12 cellular contexts compared by ENCODE assay signal in the genomic region with DNA sequence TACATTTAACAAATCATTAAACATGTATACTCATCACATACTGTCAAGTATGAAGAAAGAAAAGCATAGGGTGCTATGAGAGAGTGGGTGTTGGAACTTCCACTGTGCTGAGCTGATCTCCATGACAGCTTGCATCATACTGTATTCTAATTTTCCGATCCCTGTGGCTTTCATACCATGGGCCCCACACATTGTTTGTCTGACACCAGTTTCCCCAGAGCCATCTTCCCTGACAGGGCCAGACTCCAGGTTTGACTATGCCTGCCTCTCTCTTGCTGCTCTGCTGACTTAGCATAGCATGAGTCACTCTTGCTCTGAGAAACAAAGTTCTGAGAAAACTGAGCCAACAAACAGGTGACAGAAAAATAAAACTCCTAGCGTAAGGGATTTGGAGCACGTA. TPM values are rescaled to one million over a fixed set of nuclear protein-coding genes. Genes with fewer than 3 reads are reported as not detected.
A peak's percentile ranks its signal among the peaks of the same experiment; 100 is the strongest.
DNase-seq lines count a peak whose midpoint lies in the region; ATAC-seq and TF ChIP-seq lines count a peak whose summit lies in the region.
"Had no signal": no experiment of that assay in that cellular context is flagged by ENCODE, and none has a peak within 500 bp of the region (broad histone marks: within the 10 kb centered on the region; RNA-seq: fewer than 3 reads in every experiment).

No MANE protein-coding gene starts in this region.

- 70 to 85% (median 78%) methylated on average over 3 of the region's 3 CpGs for WGBS in spleen, 5 donors

- H3K36me3 ChIP-seq in gastrocnemius medialis = no peaks in the 10 kb centered on the region
- no peaks in the 10 kb centered on the region for H3K36me3 ChIP-seq in spleen
- H3K36me3 ChIP-seq: ascending aorta, heart left ventricle had no signal

- peaks cover 6% of the 10 kb centered on the region for H3K9me3 Mint-ChIP-seq in activated CD4-positive, alpha-beta T cell treated with anti-CD3 and anti-CD28 coated beads, Interleukin-2, amount 10 ng/mL, durations not matched to agents 24 days and 14 days

- peaks cover 19% of the 10 kb centered on the region for H3K4me1 Mint-ChIP-seq in activated CD4-positive, alpha-beta T cell treated with anti-CD3 and anti-CD28 coated beads, Interleukin-2, amount 10 ng/mL, durations not matched to agents 24 days and 14 days

- peak overlapping the region; percentile 91 for H3K27ac Mint-ChIP-seq in activated CD4-positive, alpha-beta T cell treated with anti-CD3 and anti-CD28 coated beads, Interleukin-2, amount 10 ng/mL, durations not matched to agents 24 days and 14 days

- no peak for TF ChIP-seq CTCF in gastrocnemius medialis (IDR thresholded peaks at IDR 0.05 in 4 of 5, conservative IDR thresholded peaks at IDR 0.05 in 1 of 5)
- no peak for TF ChIP-seq CTCF in spleen (IDR thresholded peaks at IDR 0.05 in 8 of 11, conservative IDR thresholded peaks at IDR 0.05 in 3 of 11)

- intact Hi-C loops in activated CD4-positive, alpha-beta T cell treated with anti-CD3 and anti-CD28 coated beads, Interleukin-2, amount 10 ng/mL, durations not matched to agents 24 days and 14 days (cut with micrococcal nuclease) = loop anchor here (1.0 to 5.0 kb wide), 8 partner anchors 44 to 411 kb away; a partner anchor contains a TSS
- intact Hi-C loops in gastrocnemius medialis (cut with DNase I; ENCODE audit: low total_unique reads) = no loop called here
- intact Hi-C loops in spleen (cut with DNase I; ENCODE audit: low total_unique reads) = no loop called here

- ATAC-seq in GM18868 (IDR thresholded peaks at IDR 0.05; ENCODE audit: unreplicated experiment) = peak; percentile 95
- ATAC-seq in HG02642 (IDR thresholded peaks at IDR 0.05; ENCODE audit: poor library complexity, unreplicated experiment) = peak; percentile 87
- ATAC-seq in gastrocnemius medialis = no peak
- ATAC-seq: heart left ventricle had no signal

- H3K4me1 ChIP-seq in gastrocnemius medialis = no peaks in the 10 kb centered on the region
- no peaks in the 10 kb centered on the region for H3K4me1 ChIP-seq in spleen
- H3K4me1 ChIP-seq: ascending aorta, heart left ventricle had no signal

- in situ Hi-C loops in gastrocnemius medialis (cut with MboI; ENCODE audit: low sequenced_read_pairs in 4 of 4) = no loop called here

- peaks cover 2% of the 10 kb centered on the region for H3K36me3 Mint-ChIP-seq in activated CD4-positive, alpha-beta T cell treated with anti-CD3 and anti-CD28 coated beads, Interleukin-2, amount 10 ng/mL, durations not matched to agents 24 days and 14 days (ENCODE audit: low read depth)

- H3K4me3 ChIP-seq in gastrocnemius medialis (no peak overlapping the region), spleen (no peak overlapping the region)
- H3K4me3 ChIP-seq: ascending aorta, heart left ventricle had no signal

- H3K27ac ChIP-seq in gastrocnemius medialis (no peak overlapping the region), spleen (no peak overlapping the region)
- H3K27ac ChIP-seq: ascending aorta, heart left ventricle had no signal

- no peaks in the 10 kb centered on the region for H3K27me3 ChIP-seq in gastrocnemius medialis
- H3K27me3 ChIP-seq in spleen (replicated peaks in 1 of 7) = no peaks in the 10 kb centered on the region
- H3K27me3 ChIP-seq: ascending aorta, heart left ventricle had no signal

- H3K9me3 ChIP-seq in gastrocnemius medialis (no peaks in the 10 kb centered on the region), spleen (peaks cover 0 to 15% (median 6%) of the 10 kb centered on the region in 8 donors)
- H3K9me3 ChIP-seq: ascending aorta had no signal

- peak; percentile 85 for DNase-seq in activated CD4-positive, alpha-beta T cell treated with anti-CD3 and anti-CD28 coated beads, Interleukin-2, amount 10 ng/mL, durations not matched to agents 24 days and 14 days
- peak; percentile 28 for DNase-seq in stimulated activated CD4-positive, alpha-beta T cell treated with anti-CD3 and anti-CD28 coated beads, Interleukin-12 subunit alpha, Interleukin-12 subunit beta, amount 100 ng/mL, for 4 hours
- DNase-seq in gastrocnemius medialis = no peak
- DNase-seq in cerebellar cortex (ENCODE audit: low spot score) = no peak
- DNase-seq in germinal center (ENCODE audit: low spot score) = no peak
- DNase-seq in spleen = no peak
- DNase-seq: heart left ventricle, OCI-M1 had no signal

- H3K27me3 Mint-ChIP-seq in activated CD4-positive, alpha-beta T cell treated with anti-CD3 and anti-CD28 coated beads, Interleukin-2, amount 10 ng/mL, durations not matched to agents 24 days and 14 days = peaks cover under 1% of the 10 kb centered on the region

- TF ChIP-seq POLR2A in gastrocnemius medialis (IDR thresholded peaks at IDR 0.05) = no peak
- no peak for TF ChIP-seq POLR2A in spleen (IDR thresholded peaks at IDR 0.05)

- H3K4me3 Mint-ChIP-seq in activated CD4-positive, alpha-beta T cell treated with anti-CD3 and anti-CD28 coated beads, Interleukin-2, amount 10 ng/mL, durations not matched to agents 24 days and 14 days = peak overlapping the region; percentile 19

RNA-seq across cellular contexts. Expression of a gene that starts 37.0 kb away (rescaled TPM):
- not detected in 2 replicates for total RNA-seq in activated CD4-positive, alpha-beta T cell treated with anti-CD3 and anti-CD28 coated beads, Interleukin-2, amount 10 ng/mL, durations not matched to agents 24 days and 14 days
- total RNA-seq in gastrocnemius medialis (not detected), spleen (1 to 10 TPM in 2 of 7 donors, under 1 TPM in 5; 0.13 to 4.3 (median 0.23) TPM)
- under 1 TPM; 0.08 to 0.42 (median 0.13) TPM for polyA plus RNA-seq in spleen
- total RNA-seq: ascending aorta, Daoy had no signal
- polyA plus RNA-seq: heart left ventricle had no signal

Comparison
In these comparisons a context has a peak if more than half of its experiments do, and no peak if none do; other contexts are left out.
1. ATAC-seq: peak in GM18868 (single experiment) and HG02642 (single experiment); none in gastrocnemius medialis (0 of 2).
2. DNase-seq: peak in activated CD4-positive, alpha-beta T cell treated with anti-CD3 and anti-CD28 coated beads, Interleukin-2, amount 10 ng/mL, durations not matched to agents 24 days and 14 days (single experiment) and stimulated activated CD4-positive, alpha-beta T cell treated with anti-CD3 and anti-CD28 coated beads, Interleukin-12 subunit alpha, Interleukin-12 subunit beta, amount 100 ng/mL, for 4 hours (single experiment); none in gastrocnemius medialis (0 of 2), cerebellar cortex (single experiment), germinal center (single experiment) and spleen (single experiment).